ENCODE assay signal across 14 cellular contexts in the genomic region with DNA sequence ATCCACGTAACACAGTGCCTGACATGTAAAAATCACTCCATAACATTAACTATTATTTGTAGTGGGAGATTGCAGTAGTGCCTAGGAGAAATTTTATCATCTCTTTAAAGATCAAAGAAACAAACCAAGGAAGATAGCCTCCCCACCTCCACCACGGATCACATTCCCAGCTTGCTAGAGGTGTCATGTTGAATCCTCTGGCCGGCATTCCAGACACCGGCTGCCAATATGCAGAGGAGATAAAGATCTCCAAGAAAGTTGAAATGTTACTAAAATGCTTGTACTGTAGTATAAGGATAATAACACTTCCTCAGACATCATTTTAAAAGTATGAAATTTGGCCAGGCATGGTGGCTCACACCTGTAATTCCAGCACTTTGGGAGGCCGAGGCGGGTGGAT. TPM values are rescaled to one million over a fixed set of nuclear protein-coding genes. Genes with fewer than 3 reads are reported as not detected.
DNase-seq lines count a peak whose midpoint lies in the region; ATAC-seq and TF ChIP-seq lines count a peak whose summit lies in the region.
"Had no signal": no experiment of that assay in that cellular context is flagged by ENCODE, and none has a peak within 500 bp of the region (broad histone marks: within the 10 kb centered on the region; RNA-seq: fewer than 3 reads in every experiment).

No MANE protein-coding gene starts in this region.

- no peak overlapping the region for H3K4me3 ChIP-seq in CD4-positive, alpha-beta memory T cell (ENCODE audit: low read length in 2 of 2)
- H3K4me3 ChIP-seq in parathyroid adenoma (ENCODE audit: low read depth, low read length) (no peak overlapping the region), right atrium auricular region (no peak overlapping the region), psoas muscle (no peak overlapping the region)
- H3K4me3 ChIP-seq: BLaER1 had no signal

- no peaks in the 10 kb centered on the region for H3K79me2 ChIP-seq in parathyroid adenoma

- intact Hi-C loops in CD4-positive, alpha-beta memory T cell (cut with micrococcal nuclease): loop anchor here (10.0 kb wide), 1 partner anchor 551 kb away; a partner anchor contains a TSS
- intact Hi-C loops in psoas muscle (cut with DNase I): loop anchor here in 1 of 2 donors (5.0 kb wide), 1 partner anchor 148 kb away; no protein-coding TSS in a partner anchor

- no peaks in the 10 kb centered on the region for H3K9me3 ChIP-seq in CD4-positive, alpha-beta memory T cell (ENCODE audit: control insufficient read depth in 1 of 2, low read length in 2 of 2)
- no peaks in the 10 kb centered on the region for H3K9me3 ChIP-seq in parathyroid adenoma (ENCODE audit: control insufficient read depth, low read length)
- H3K9me3 ChIP-seq in right atrium auricular region: no peaks in the 10 kb centered on the region
- no peaks in the 10 kb centered on the region for H3K9me3 ChIP-seq in psoas muscle
- H3K9me3 ChIP-seq: BLaER1, Caco-2 had no signal

- no peaks in the 10 kb centered on the region for H3K36me3 ChIP-seq in CD4-positive, alpha-beta memory T cell (ENCODE audit: insufficient read depth, low read length)
- H3K36me3 ChIP-seq in parathyroid adenoma (ENCODE audit: control insufficient read depth, insufficient read depth, low read length) (no peaks in the 10 kb centered on the region), right atrium auricular region (no peaks in the 10 kb centered on the region), psoas muscle (ENCODE audit: insufficient read depth in 1 of 2, low read depth in 1 of 2) (no peaks in the 10 kb centered on the region)
- H3K36me3 ChIP-seq: BLaER1 had no signal

- H3K4me1 ChIP-seq in CD4-positive, alpha-beta memory T cell (ENCODE audit: insufficient read depth, low read length): peaks cover 63% of the 10 kb centered on the region
- H3K4me1 ChIP-seq in parathyroid adenoma (peaks cover 4% of the 10 kb centered on the region), right atrium auricular region (no peaks in the 10 kb centered on the region), psoas muscle (no peaks in the 10 kb centered on the region)
- H3K4me1 ChIP-seq: Caco-2 had no signal

- H3K4me2 ChIP-seq in parathyroid adenoma (ENCODE audit: low read length): peak overlapping the region; percentile 9
- H3K4me2 ChIP-seq: BLaER1 had no signal

- no peak overlapping the region for H3K9ac ChIP-seq in parathyroid adenoma
- H3K9ac ChIP-seq: BLaER1 had no signal

- TF ChIP-seq CTCF in parathyroid adenoma (IDR thresholded peaks at IDR 0.05): no peak
- no peak for TF ChIP-seq CTCF in right atrium auricular region (IDR thresholded peaks at IDR 0.05)
- no peak for TF ChIP-seq CTCF in psoas muscle (IDR thresholded peaks at IDR 0.05)

- no peak overlapping the region for H2AFZ ChIP-seq in parathyroid adenoma

- no peak overlapping the region for H3K27ac ChIP-seq in CD4-positive, alpha-beta memory T cell (ENCODE audit: low read depth, low read length)
- peak overlapping the region; percentile 45 for H3K27ac ChIP-seq in epithelial cell of prostate
- no peak overlapping the region for H3K27ac ChIP-seq in parathyroid adenoma
- no peak overlapping the region for H3K27ac ChIP-seq in right atrium auricular region
- no peak overlapping the region for H3K27ac ChIP-seq in psoas muscle
- H3K27ac ChIP-seq: BLaER1 had no signal

- no peak for ATAC-seq in psoas muscle

- POLR2A ChIA-PET in CD4-positive, alpha-beta memory T cell (lab: Charles Lee; ENCODE audit: partially characterized antibody): no interaction called here

- no peaks in the 10 kb centered on the region for H3K27me3 ChIP-seq in CD4-positive, alpha-beta memory T cell (ENCODE audit: insufficient read depth, low read length)
- H3K27me3 ChIP-seq in parathyroid adenoma (ENCODE audit: control insufficient read depth, insufficient read depth, low read length) (no peaks in the 10 kb centered on the region), right atrium auricular region (no peaks in the 10 kb centered on the region), psoas muscle (ENCODE audit: insufficient read depth in 3 of 3, low read length in 2 of 3) (no peaks in the 10 kb centered on the region)
- H3K27me3 ChIP-seq: BLaER1 had no signal

- peaks cover 37 to 76% (median 53%) of the 10 kb centered on the region in 4 donors for H3K4me1 Mint-ChIP-seq in CD4-positive, alpha-beta memory T cell
- H3K4me1 Mint-ChIP-seq: H9 had no signal

- peak overlapping the region in 5 of 7 donors; percentile 41 to 82 (median 76) for H3K27ac Mint-ChIP-seq in CD4-positive, alpha-beta memory T cell
- H3K27ac Mint-ChIP-seq: H9 had no signal

- CTCF ChIA-PET in CD4-positive, alpha-beta memory T cell (lab: Charles Lee; ENCODE audit: partially characterized antibody): interaction anchor here (1.8 kb wide), 1 partner anchor 11 kb away, joined by 5 read pairs; no protein-coding TSS in a partner anchor

- no peaks in the 10 kb centered on the region for H3K36me3 Mint-ChIP-seq in CD4-positive, alpha-beta memory T cell

- WGBS in psoas muscle, 3 donors: 67 to 75% (median 67%) methylated on average over 6 of the region's 6 CpGs

- H3K9me3 Mint-ChIP-seq in CD4-positive, alpha-beta memory T cell: no peaks in the 10 kb centered on the region

- no peak for DNase-seq in CD4-positive, alpha-beta memory T cell
- DNase-seq in M059J (ENCODE audit: low read depth) (peak; percentile 34), epithelial cell of prostate (ENCODE audit: low read depth, low spot score) (no peak), right atrium auricular region (ENCODE audit: low spot score) (no peak), psoas muscle (no peak), DMS114 treated with DMSO at 0.1 percent for 48 hours (lab: John Stamatoyannopoulos, UW; ENCODE audit: unreplicated experiment) (no peak)
- DNase-seq: DMS53, H9, NCI-H1417, NCI-H2029 treated with DMSO at 0.1 percent for 48 hours, NCI-H510A had no signal

- H3K27me3 Mint-ChIP-seq in CD4-positive, alpha-beta memory T cell: no peaks in the 10 kb centered on the region

- H3K4me3 Mint-ChIP-seq in CD4-positive, alpha-beta memory T cell: no peak overlapping the region
- H3K4me3 Mint-ChIP-seq: H9 had no signal

RNA-seq across cellular contexts. Expression of a gene that starts 6.1 kb away (rescaled TPM):
- total RNA-seq in CD4-positive, alpha-beta memory T cell: 10 to 100 TPM; 81.1 to 89.4 TPM
- polyA plus RNA-seq in CD4-positive, alpha-beta memory T cell: 10 to 100 TPM; 12.3 to 20.0 TPM
- 20.1 and 32.5 TPM in 2 replicates for total RNA-seq in M059J (2014; rRNA removed; shearing (Covaris generic))
- total RNA-seq in right atrium auricular region: 10 to 100 TPM; 12.8 to 16.7 TPM
- 10 to 100 TPM; 14.3 to 26.3 (median 22.1) TPM for total RNA-seq in psoas muscle
- 10 to 100 TPM; 15.1 to 46.3 (median 24.0) TPM for polyA plus RNA-seq in psoas muscle
